Comparison of ENCODE assay signal across 22 cellular contexts in genomic region chr4:73347497-73347896, GRCh38. TPM values are rescaled to one million over a fixed set of nuclear protein-coding genes. Genes with fewer than 3 reads are reported as not detected.
"Had no signal": no experiment of that assay in that cellular context is flagged by ENCODE, and none has a peak within 500 bp of the region (broad histone marks: within the 10 kb centered on the region; RNA-seq: fewer than 3 reads in every experiment).

No MANE protein-coding gene starts in this region.

- DNase-seq: IMR-90, Karpas-422, KG1, MG63, NCI-H1092, NCI-H1105 treated with DMSO at 0.1 percent for 48 hours, NCI-H1417 treated with DMSO at 0.1 percent for 48 hours, NCI-H146, NCI-H187 treated with DMSO at 0.1 percent for 48 hours, NCI-H2029 treated with DMSO at 0.1 percent for 48 hours, NCI-H226, NCI-H446, NCI-H510A, NCI-H524 treated with DMSO at 0.1 percent for 48 hours, NCI-H748 treated with DMSO at 0.1 percent for 48 hours, Right ventricle myocardium superior, RPMI8226, SIG-M5, SK-N-SH, T-helper 1 cell had no signal

- H3K9me3 ChIP-seq: MG63, SJSA1, SK-N-SH had no signal

- H3K27ac ChIP-seq: SJSA1 had no signal

- H3K36me3 ChIP-seq: MG63, SJSA1 had no signal

- H3K27me3 ChIP-seq: MG63 had no signal

- H3K4me3 ChIP-seq: MG63, SJSA1 had no signal

- H3K4me1 ChIP-seq: SJSA1 had no signal

RNA-seq across cellular contexts. Expression of gene ALB, which starts 56.6 kb away (rescaled TPM):
- total RNA-seq: HT-29, IMR-90, SJSA1 had no signal
